ENCODE assay signal across 8 cellular contexts in genomic region chr12:120538281-120539156, GRCh38. TPM values are rescaled to one million over a fixed set of nuclear protein-coding genes. Genes with fewer than 3 reads are reported as not detected.
DNase-seq lines count a peak whose midpoint lies in the region; ATAC-seq and TF ChIP-seq lines count a peak whose summit lies in the region.

No MANE protein-coding gene starts in this region.

- H3K27ac ChIP-seq in C4-2B = peak overlapping the region; percentile 47; the same call in 1 of the 2 replicates
- peak overlapping the region; percentile 90 to 96 for H3K27ac ChIP-seq in tibial artery

- peak overlapping the region; percentile 48 to 98 (median 76) for H3K4me3 Mint-ChIP-seq in brain

- ATAC-seq in HG02981 (IDR thresholded peaks at IDR 0.05; ENCODE audit: unreplicated experiment) = no peak

- DNase-seq in LHCN-M2 (ENCODE audit: low read depth) (peak; percentile 74), left kidney (ENCODE audit: low read depth, low spot score) (peak; percentile 46), tibial artery (peak; percentile 57 to 90), DMS53 (lab: John Stamatoyannopoulos, UW) (no peak)
- no peak for DNase-seq in effector CD4-positive, alpha-beta T cell

- peak overlapping the region; percentile 86 to 98 for H3K4me3 ChIP-seq in tibial artery

- H3K9me3 Mint-ChIP-seq in brain = no peaks in the 10 kb centered on the region

- no peaks in the 10 kb centered on the region for H3K27me3 ChIP-seq in tibial artery

- no peak for TF ChIP-seq CTCF in C4-2B (conservative IDR thresholded peaks at IDR 0.05)
- no peak for TF ChIP-seq CTCF in brain (conservative IDR thresholded peaks at IDR 0.05)
- no peak for TF ChIP-seq CTCF in tibial artery (IDR thresholded peaks at IDR 0.05)

- H3K36me3 ChIP-seq in tibial artery = peaks cover 0 to 8% (median 0%) of the 10 kb centered on the region in 3 donors

- H3K9me3 ChIP-seq in tibial artery = no peaks in the 10 kb centered on the region

- peak overlapping the region; percentile 24 to 89 (median 83) for H3K27ac Mint-ChIP-seq in brain

- H3K27me3 Mint-ChIP-seq in brain = no peaks in the 10 kb centered on the region

- H3K4me1 Mint-ChIP-seq in brain = peaks cover 59% of the 10 kb centered on the region

- peaks cover 69% of the 10 kb centered on the region for H3K36me3 Mint-ChIP-seq in brain

- intact Hi-C loops in tibial artery (cut with DNase I; ENCODE audit: low total_unique reads) = loop anchor here (5.0 kb wide), 1 partner anchor 41 kb away; the partner anchor contains the start of gene DYNLL1

- peaks cover 9 to 88% (median 70%) of the 10 kb centered on the region in 4 donors for H3K4me1 ChIP-seq in tibial artery

RNA-seq across cellular contexts. Expression of gene RNF10, which starts 4.4 kb away (rescaled TPM):
- total RNA-seq in LHCN-M2 (2014; rRNA removed) = 68.5 and 77.4 TPM in 2 replicates
- 138 TPM for polyA plus RNA-seq in LHCN-M2 (2012)
- polyA plus RNA-seq in brain (ENCODE audit: insufficient read depth, low read depth, low replicate concordance) = 148 TPM

RNA-seq across cellular contexts. Expression of gene COQ5, which starts 9.6 kb away (rescaled TPM):
- 33.5 and 33.7 TPM in 2 replicates for total RNA-seq in LHCN-M2 (2014; rRNA removed)
- 37.4 TPM for polyA plus RNA-seq in LHCN-M2 (2012)
- 36.5 TPM for polyA plus RNA-seq in brain (ENCODE audit: insufficient read depth, low read depth, low replicate concordance)

RNA-seq across cellular contexts. Expression of gene DYNLL1, which starts 42.6 kb away (rescaled TPM):
- total RNA-seq in LHCN-M2 (2014; rRNA removed) = 308 and 404 TPM in 2 replicates
- 1,028 TPM for polyA plus RNA-seq in LHCN-M2 (2012)
- 725 TPM for polyA plus RNA-seq in brain (ENCODE audit: insufficient read depth, low read depth, low replicate concordance)

RNA-seq across cellular contexts. Expression of gene POP5, which starts 42.7 kb away (rescaled TPM):
- 33.0 and 41.6 TPM in 2 replicates for total RNA-seq in LHCN-M2 (2014; rRNA removed)
- 68.7 TPM for polyA plus RNA-seq in LHCN-M2 (2012)
- 34.1 TPM for polyA plus RNA-seq in brain (ENCODE audit: insufficient read depth, low read depth, low replicate concordance)

Comparison
In these comparisons a context has a peak if more than half of its experiments do, and no peak if none do; other contexts are left out.
1. DNase-seq: peak in LHCN-M2 (single experiment), left kidney (single experiment) and tibial artery (2 of 2); none in DMS53 (single experiment) and effector CD4-positive, alpha-beta T cell (single experiment).